Comparison of ENCODE assay signal across 16 cellular contexts in the genomic region with DNA sequence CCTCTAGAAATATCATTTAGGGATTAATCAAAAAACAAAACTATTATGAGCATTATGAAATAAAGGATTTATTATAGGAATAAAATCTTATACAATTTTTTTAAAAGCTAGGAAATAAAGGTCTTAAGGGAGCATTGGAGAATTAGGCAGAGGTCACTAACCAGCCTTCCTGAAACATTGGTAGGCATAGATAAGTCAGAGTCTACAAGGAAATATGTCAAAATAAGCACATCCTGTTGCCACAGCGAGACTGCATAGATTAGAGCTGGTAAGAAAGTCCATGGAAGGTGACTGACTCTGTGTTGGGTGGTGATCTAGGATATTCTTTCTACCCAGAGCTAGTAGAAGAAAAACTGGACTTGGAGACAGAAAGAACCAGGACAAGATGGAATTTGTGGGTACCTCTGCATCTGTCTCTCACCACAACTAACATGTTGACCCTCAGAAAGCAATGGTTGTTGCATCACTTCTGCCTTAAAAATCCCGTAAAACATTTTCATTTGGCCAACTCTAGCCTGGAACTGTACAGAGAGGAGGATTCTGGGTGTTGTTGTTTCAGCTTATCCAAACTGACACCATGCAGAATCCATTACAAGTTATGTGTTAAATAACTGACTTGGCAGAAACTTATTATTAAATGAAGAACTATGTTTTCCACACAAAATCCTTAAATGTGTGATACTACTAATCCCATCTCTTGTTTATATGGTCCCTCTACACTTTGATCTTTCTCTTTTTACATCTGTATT.
A peak's percentile ranks its signal among the peaks of the same experiment; 100 is the strongest.
DNase-seq lines count a peak whose midpoint lies in the region; ATAC-seq, FAIRE-seq and TF ChIP-seq lines count a peak whose summit lies in the region.
"Had no signal": no experiment of that assay in that cellular context is flagged by ENCODE, and none has a peak within 500 bp of the region (broad histone marks: within the 10 kb centered on the region; RNA-seq: fewer than 3 reads in every experiment).

No MANE protein-coding gene starts in this region.

- CTCF ChIA-PET in GM12878 (lab: Yijun Ruan, JAX) = interaction anchor here (0.8 to 1.3 kb wide), 2 partner anchors 9 to 48 kb away, joined by 3 read pairs; no protein-coding TSS in a partner anchor

- no peak for ATAC-seq in GM12878
- ATAC-seq in pancreas = no peak
- ATAC-seq: HCT116 had no signal

- no peak overlapping the region for H2AFZ ChIP-seq in GM12878 (ENCODE audit: control insufficient read depth, low read depth, low read length)
- H2AFZ ChIP-seq: GM23248 had no signal

- RAD21 ChIA-PET in GM12878 (lab: Charles Lee; ENCODE audit: unreplicated experiment) = no interaction called here

- TF ChIP-seq EP300 in GM12878 (IDR thresholded peaks at IDR 0.05; ENCODE audit: borderline replicate concordance in 1 of 2, control insufficient read depth in 1 of 2, low read depth in 2 of 2, low read length in 2 of 2) = no peak
- no peak for TF ChIP-seq EP300 in transverse colon (IDR thresholded peaks at IDR 0.05; ENCODE audit: low read depth)

- DNase-seq in GF-D8 (lab: John Stamatoyannopoulos, UW) (peak; percentile 36), GM12878 (ENCODE audit: low read depth, low spot score) (no peak), glomerular endothelial cell (ENCODE audit: extremely low read depth, low read depth, low spot score) (peak; percentile 67), lung microvascular endothelial cell (ENCODE audit: low read depth in 2 of 2) (peak; percentile 57 to 60), caudate nucleus (lab: John Stamatoyannopoulos, UW) (no peak), transverse colon (no peak), pancreas (no peak)
- no peak for DNase-seq in activated naive CD4-positive, alpha-beta T cell (lab: John Stamatoyannopoulos, UW)
- DNase-seq: ACHN; CD4-positive, CD25-positive, alpha-beta regulatory T cell; DMS53; GM23248 had no signal

- POLR2A ChIA-PET in GM12878 (lab: Charles Lee) = no interaction called here

- no peak for FAIRE-seq in GM12878 (lab: Jason Lieb, UNC)
- no peak for FAIRE-seq in pancreas (lab: Jason Lieb, UNC)
- FAIRE-seq: H54 had no signal

- BruUV-seq in GM12878 (replicated peaks; lab: Mats Ljungman, UMichigan) = no TSS peak

- in situ Hi-C loops in GM12878 (cut with MboI) (no loop called here), transverse colon (cut with MboI; ENCODE audit: low pct_ligation_motif_present in 1 of 4, low pct_unique_long_range_greater_than_20kb in 1 of 4, low sequenced_read_pairs in 3 of 4) (no loop called here)

- no peak overlapping the region for H3K27ac ChIP-seq in GM12878 (ENCODE audit: control insufficient read depth, insufficient read depth)
- H3K27ac ChIP-seq in caudate nucleus (ENCODE audit: low read depth, low read length) = no peak overlapping the region
- no peak overlapping the region for H3K27ac ChIP-seq in transverse colon
- no peak overlapping the region for H3K27ac ChIP-seq in pancreas
- H3K27ac ChIP-seq: BLaER1 treated with 17β-estradiol and CSF1 and Interleukin-3, amounts not matched to agents 10 nM and 100 nM; GM23248; HL-60 had no signal

- H3K9me3 ChIP-seq in GM12878 (replicated peaks; ENCODE audit: control insufficient read depth, insufficient read depth, low read length) = no peaks in the 10 kb centered on the region
- no peaks in the 10 kb centered on the region for H3K9me3 ChIP-seq in transverse colon
- H3K9me3 ChIP-seq in pancreas = no peaks in the 10 kb centered on the region
- H3K9me3 ChIP-seq: BLaER1 treated with 17β-estradiol and CSF1 and Interleukin-3, amounts not matched to agents 10 nM and 100 nM had no signal

- intact Hi-C loops in GM12878 (cut with micrococcal nuclease; ENCODE audit: unreplicated experiment) (no loop called here), transverse colon (cut with DNase I; ENCODE audit: low total_unique reads) (no loop called here), pancreas (cut with DNase I) (no loop called here)

- TF ChIP-seq RAD21 in GM12878 (IDR thresholded peaks at IDR 0.05; ENCODE audit: insufficient read depth, low read depth, low read length) = no peak

- H4K20me1 ChIP-seq in GM12878 (ENCODE audit: control insufficient read depth, insufficient read depth) = no peaks in the 10 kb centered on the region
- H4K20me1 ChIP-seq: BLaER1 treated with 17β-estradiol and CSF1 and Interleukin-3, amounts not matched to agents 10 nM and 100 nM had no signal

- H3K79me2 ChIP-seq in GM12878 (ENCODE audit: control insufficient read depth, insufficient read depth, low read length) = no peaks in the 10 kb centered on the region

- H3K27me3 ChIP-seq in GM12878 (replicated peaks in 1 of 2; ENCODE audit: control insufficient read depth in 2 of 2, insufficient read depth in 2 of 2, low read length in 1 of 2) (no peaks in the 10 kb centered on the region), transverse colon (no peaks in the 10 kb centered on the region), pancreas (peaks cover 0 to 3% (median 0%) of the 10 kb centered on the region in 4 donors)
- H3K27me3 ChIP-seq: BLaER1 treated with 17β-estradiol and CSF1 and Interleukin-3, amounts not matched to agents 10 nM and 100 nM had no signal

- 13% methylated on average over 2 of the region's 2 CpGs for WGBS in GM12878 (ENCODE audit: insufficient coverage, insufficient replicate concordance, low lambda C conversion rate, missing lambda C conversion rate)
- 52 to 63% methylated on average over 2 of the region's 2 CpGs for WGBS in transverse colon (ENCODE audit: low coverage in 1 of 2), 2 donors
- 48 to 67% methylated on average over 2 of the region's 2 CpGs for WGBS in pancreas, 2 donors

- no peak overlapping the region for H3K9ac ChIP-seq in GM12878 (ENCODE audit: control insufficient read depth, insufficient read depth, low read length)
- H3K9ac ChIP-seq: BLaER1 treated with 17β-estradiol and CSF1 and Interleukin-3, amounts not matched to agents 10 nM and 100 nM; GM23248 had no signal

- H3K4me3 ChIP-seq in GM12878 = peak overlapping the region; percentile 4; the same call in 1 of the 2 replicates
- H3K4me3 ChIP-seq in transverse colon = no peak overlapping the region
- H3K4me3 ChIP-seq in pancreas = no peak overlapping the region
- H3K4me3 ChIP-seq: BLaER1 treated with 17β-estradiol and CSF1 and Interleukin-3, amounts not matched to agents 10 nM and 100 nM; GM23248 had no signal

- TF ChIP-seq POLR2A in GM12878 (IDR thresholded peaks at IDR 0.05; ENCODE audit: low read depth, low read length) = no peak
- TF ChIP-seq POLR2A in transverse colon (IDR thresholded peaks at IDR 0.05) = no peak

- TF ChIP-seq CTCF in GM12878 (IDR thresholded peaks at IDR 0.05 in 2 of 3, conservative IDR thresholded peaks at IDR 0.05 in 1 of 3; ENCODE audit: control insufficient read depth in 2 of 3, extremely low read depth in 1 of 3, insufficient read depth in 1 of 3, low read depth in 3 of 3, low read length in 3 of 3) (no peak), transverse colon (IDR thresholded peaks at IDR 0.05) (no peak), pancreas (IDR thresholded peaks at IDR 0.05) (no peak)

- H3K36me3 ChIP-seq in GM12878 (ENCODE audit: control insufficient read depth in 2 of 2, insufficient read depth in 2 of 2, low read length in 1 of 2) = no peaks in the 10 kb centered on the region
- peaks cover 0 to 2% (median 0%) of the 10 kb centered on the region in 4 donors for H3K36me3 ChIP-seq in transverse colon
- H3K36me3 ChIP-seq in pancreas = no peaks in the 10 kb centered on the region
- H3K36me3 ChIP-seq: BLaER1 treated with 17β-estradiol and CSF1 and Interleukin-3, amounts not matched to agents 10 nM and 100 nM had no signal

- H3K4me2 ChIP-seq in GM12878 (ENCODE audit: control insufficient read depth, insufficient read depth) = no peak overlapping the region
- H3K4me2 ChIP-seq: BLaER1 treated with 17β-estradiol and CSF1 and Interleukin-3, amounts not matched to agents 10 nM and 100 nM had no signal

- no peaks in the 10 kb centered on the region for H3K4me1 ChIP-seq in GM12878 (ENCODE audit: control insufficient read depth, insufficient read depth, low read length)
- H3K4me1 ChIP-seq in transverse colon = no peaks in the 10 kb centered on the region
- no peaks in the 10 kb centered on the region for H3K4me1 ChIP-seq in pancreas
- H3K4me1 ChIP-seq: BLaER1 treated with 17β-estradiol and CSF1 and Interleukin-3, amounts not matched to agents 10 nM and 100 nM had no signal

- SMC1A ChIA-PET in GM12878 (lab: Charles Lee; ENCODE audit: uncharacterized antibody, unreplicated experiment) = interaction anchor here (1.0 to 2.2 kb wide), 2 partner anchors 9 to 42 kb away, joined by 3 to 7 read pairs; no protein-coding TSS in a partner anchor

TF ChIP-seq in GM12878, 131 proteins besides CTCF, POLR2A, EP300 and RAD21 (continues in another document):
- TF ChIP-seq POU2F2 (IDR thresholded peaks at IDR 0.05; ENCODE audit: borderline replicate concordance, low read depth, low read length) (no peak), MEF2B (IDR thresholded peaks at IDR 0.05; ENCODE audit: partially characterized antibody, poor library complexity, severe bottlenecking) (no peak), ZNF217 (IDR thresholded peaks at IDR 0.05) (no peak), NR2F1 (conservative IDR thresholded peaks at IDR 0.05) (no peak)
- TF ChIP-seq, protein P1, sequence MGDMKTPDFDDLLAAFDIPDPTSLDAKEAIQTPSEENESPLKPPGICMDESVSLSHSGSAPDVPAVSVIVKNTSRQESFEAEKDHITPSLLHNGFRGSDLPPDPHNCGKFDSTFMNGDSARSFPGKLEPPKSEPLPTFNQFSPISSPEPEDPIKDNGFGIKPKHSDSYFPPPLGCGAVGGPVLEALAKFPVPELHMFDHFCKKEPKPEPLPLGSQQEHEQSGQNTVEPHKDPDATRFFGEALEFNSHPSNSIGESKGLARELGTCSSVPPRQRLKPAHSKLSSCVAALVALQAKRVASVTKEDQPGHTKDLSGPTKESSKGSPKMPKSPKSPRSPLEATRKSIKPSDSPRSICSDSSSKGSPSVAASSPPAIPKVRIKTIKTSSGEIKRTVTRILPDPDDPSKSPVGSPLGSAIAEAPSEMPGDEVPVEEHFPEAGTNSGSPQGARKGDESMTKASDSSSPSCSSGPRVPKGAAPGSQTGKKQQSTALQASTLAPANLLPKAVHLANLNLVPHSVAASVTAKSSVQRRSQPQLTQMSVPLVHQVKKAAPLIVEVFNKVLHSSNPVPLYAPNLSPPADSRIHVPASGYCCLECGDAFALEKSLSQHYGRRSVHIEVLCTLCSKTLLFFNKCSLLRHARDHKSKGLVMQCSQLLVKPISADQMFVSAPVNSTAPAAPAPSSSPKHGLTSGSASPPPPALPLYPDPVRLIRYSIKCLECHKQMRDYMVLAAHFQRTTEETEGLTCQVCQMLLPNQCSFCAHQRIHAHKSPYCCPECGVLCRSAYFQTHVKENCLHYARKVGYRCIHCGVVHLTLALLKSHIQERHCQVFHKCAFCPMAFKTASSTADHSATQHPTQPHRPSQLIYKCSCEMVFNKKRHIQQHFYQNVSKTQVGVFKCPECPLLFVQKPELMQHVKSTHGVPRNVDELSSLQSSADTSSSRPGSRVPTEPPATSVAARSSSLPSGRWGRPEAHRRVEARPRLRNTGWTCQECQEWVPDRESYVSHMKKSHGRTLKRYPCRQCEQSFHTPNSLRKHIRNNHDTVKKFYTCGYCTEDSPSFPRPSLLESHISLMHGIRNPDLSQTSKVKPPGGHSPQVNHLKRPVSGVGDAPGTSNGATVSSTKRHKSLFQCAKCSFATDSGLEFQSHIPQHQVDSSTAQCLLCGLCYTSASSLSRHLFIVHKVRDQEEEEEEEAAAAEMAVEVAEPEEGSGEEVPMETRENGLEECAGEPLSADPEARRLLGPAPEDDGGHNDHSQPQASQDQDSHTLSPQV (IDR thresholded peaks at IDR 0.05) = no peak

Comparison
In these comparisons a context has a peak if more than half of its experiments do, and no peak if none do; other contexts are left out.
1. DNase-seq: peak in GF-D8 (single experiment), glomerular endothelial cell (single experiment) and lung microvascular endothelial cell (2 of 2); none in GM12878 (single experiment), caudate nucleus (0 of 61), transverse colon (single experiment), pancreas (0 of 6) and activated naive CD4-positive, alpha-beta T cell (0 of 4).